In the genomic region with DNA sequence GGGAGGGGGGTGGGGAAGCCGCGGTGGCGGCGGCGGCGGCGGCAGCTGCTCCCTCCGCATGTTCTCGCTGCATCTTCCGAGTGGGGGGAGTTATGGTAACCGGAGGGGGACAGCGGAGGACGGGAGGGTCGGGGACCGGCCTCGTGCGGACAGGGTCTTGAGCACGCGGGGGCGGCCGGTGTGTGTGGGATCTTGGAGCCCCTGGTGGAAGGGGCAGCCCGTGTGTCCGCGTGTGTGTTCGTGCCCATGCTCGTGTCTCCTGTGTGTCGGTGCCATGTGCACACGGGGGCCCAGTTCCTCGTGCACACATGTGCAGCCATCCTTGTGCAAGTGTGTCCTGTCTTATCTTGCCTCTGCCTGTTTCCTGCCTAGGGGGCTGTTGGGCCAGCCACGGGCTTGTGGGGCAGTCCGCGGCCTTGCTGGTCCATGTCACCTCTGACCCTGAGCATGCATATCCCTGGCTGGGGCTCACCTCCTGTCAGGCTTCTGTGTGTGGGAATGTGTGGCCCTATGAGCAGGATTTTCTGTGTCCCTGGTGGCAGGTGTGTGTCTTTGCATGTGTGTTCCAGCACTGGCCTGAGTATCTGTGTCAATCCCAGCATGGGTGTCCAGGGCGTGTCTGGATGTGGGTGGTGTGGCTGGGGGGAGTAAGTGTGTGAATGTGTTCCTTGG, we compare ENCODE assay signal across 8 cellular contexts. TPM values are rescaled to one million over a fixed set of nuclear protein-coding genes. Genes with fewer than 3 reads are reported as not detected.
DNase-seq lines count a peak whose midpoint lies in the region; ATAC-seq and TF ChIP-seq lines count a peak whose summit lies in the region.

No MANE protein-coding gene starts in this region.

- ATAC-seq in CD8-positive, alpha-beta T cell = no peak
- no peak for ATAC-seq in upper lobe of left lung (ENCODE audit: low FRiP score in 2 of 2)

- CTCF ChIA-PET in CD8-positive, alpha-beta T cell (lab: Charles Lee) = interaction anchor here (0.5 to 1.0 kb wide), 3 partner anchors 11 to 286 kb away, joined by 3 to 8 read pairs (median 4); partner anchors contain the start of gene CUTA

- peak; percentile 61 for TF ChIP-seq CTCF in CD8-positive, alpha-beta T cell (IDR thresholded peaks at IDR 0.05)
- TF ChIP-seq CTCF in SU-DHL-6 (IDR thresholded peaks at IDR 0.05; ENCODE audit: insufficient read depth, low read length, poor library complexity, severe bottlenecking) (peak; percentile 32), mesothelial cell of epicardium (IDR thresholded peaks at IDR 0.05; ENCODE audit: unreplicated experiment) (peak; percentile 49), upper lobe of left lung (IDR thresholded peaks at IDR 0.05) (peak; percentile 12 to 64 (median 40))

- H3K36me3 ChIP-seq in CD8-positive, alpha-beta T cell (ENCODE audit: insufficient read depth, low read length) = no peaks in the 10 kb centered on the region
- H3K36me3 ChIP-seq in HAP-1 (replicated peaks) (no peaks in the 10 kb centered on the region), SU-DHL-6 (ENCODE audit: low read length) (no peaks in the 10 kb centered on the region), upper lobe of left lung (no peaks in the 10 kb centered on the region)

- H3K36me3 Mint-ChIP-seq in CD8-positive, alpha-beta T cell = peaks cover 10% of the 10 kb centered on the region
- peaks cover 3% of the 10 kb centered on the region for H3K36me3 Mint-ChIP-seq in mesothelial cell of epicardium

- no peak for TF ChIP-seq POLR2A in upper lobe of left lung (IDR thresholded peaks at IDR 0.05)

- peak overlapping the region; percentile 94 for H3K27ac Mint-ChIP-seq in CD8-positive, alpha-beta T cell
- peak overlapping the region; percentile 77 for H3K27ac Mint-ChIP-seq in mesothelial cell of epicardium

- WGBS in upper lobe of left lung, 2 donors = 4 to 12% methylated on average over 17 to 18 of the region's 33 CpGs

- H3K27ac ChIP-seq in CD8-positive, alpha-beta T cell (ENCODE audit: low read depth, low read length) = peak overlapping the region; percentile 53
- no peak overlapping the region for H3K27ac ChIP-seq in SU-DHL-6 (ENCODE audit: low read depth, low read length)
- H3K27ac ChIP-seq in upper lobe of left lung = peak overlapping the region; percentile 44 to 95 (median 71)

- H3K9me3 ChIP-seq in CD8-positive, alpha-beta T cell (ENCODE audit: low read length) = no peaks in the 10 kb centered on the region
- H3K9me3 ChIP-seq in HAP-1 (no peaks in the 10 kb centered on the region), SU-DHL-6 (ENCODE audit: insufficient read depth, low read length) (no peaks in the 10 kb centered on the region), upper lobe of left lung (no peaks in the 10 kb centered on the region)

- peaks cover 70% of the 10 kb centered on the region for H3K4me1 ChIP-seq in CD8-positive, alpha-beta T cell (ENCODE audit: insufficient read depth, low read length)
- H3K4me1 ChIP-seq in HAP-1 (peaks cover 24% of the 10 kb centered on the region), upper lobe of left lung (peaks cover 44 to 70% (median 62%) of the 10 kb centered on the region in 4 donors)

- DNase-seq in CD8-positive, alpha-beta T cell = peak in 3 of 7 experiments; percentile 33 to 62 (median 47)
- DNase-seq in HAP-1 (ENCODE audit: low spot score in 2 of 2) (peak; percentile 44 to 71), dermis blood vessel endothelial cell (peak; percentile 60), mesothelial cell of epicardium (ENCODE audit: low spot score in 2 of 2, unreplicated experiment in 2 of 2) (no peak), upper lobe of left lung (peak in 1 of 2 donors; percentile 28), GOT3 (lab: John Stamatoyannopoulos, UW) (no peak), NCI-H2107 treated with DMSO at 0.1 percent for 48 hours (lab: John Stamatoyannopoulos, UW; ENCODE audit: unreplicated experiment) (no peak)

- H3K79me2 ChIP-seq in SU-DHL-6 (ENCODE audit: insufficient read depth, low read length) = no peaks in the 10 kb centered on the region

- H4K20me1 ChIP-seq in SU-DHL-6 (ENCODE audit: low read depth, low read length) = no peaks in the 10 kb centered on the region

- peaks cover 23% of the 10 kb centered on the region for H3F3A ChIP-seq in SU-DHL-6 (ENCODE audit: insufficient read depth)

- H3K27me3 Mint-ChIP-seq in CD8-positive, alpha-beta T cell (ENCODE audit: low read depth) = no peaks in the 10 kb centered on the region
- no peaks in the 10 kb centered on the region for H3K27me3 Mint-ChIP-seq in mesothelial cell of epicardium (ENCODE audit: low read depth)

- peak overlapping the region; percentile 93 for H3K4me3 Mint-ChIP-seq in CD8-positive, alpha-beta T cell
- peak overlapping the region; percentile 81 for H3K4me3 Mint-ChIP-seq in mesothelial cell of epicardium

- no peak overlapping the region for H2AFZ ChIP-seq in SU-DHL-6 (ENCODE audit: low read depth, low read length, severe bottlenecking)

- in situ Hi-C loops in HAP-1 (cut with MboI; ENCODE audit: low sequenced_read_pairs) = no loop called here

- intact Hi-C loops in CD8-positive, alpha-beta T cell (cut with DNase I, micrococcal nuclease) = loop anchor here (1.0 to 10.0 kb wide), 4 partner anchors 10 to 311 kb away; partner anchors contain the start of genes CUTA (in 1 of the 2), RPS18 (in 1 of the 2) and VPS52 (in 1 of the 2)

- no peak for TF ChIP-seq EP300 in upper lobe of left lung (IDR thresholded peaks at IDR 0.05)

- POLR2A ChIA-PET in CD8-positive, alpha-beta T cell (lab: Charles Lee) = interaction anchor here (0.8 to 1.7 kb wide), 6 partner anchors 10 to 456 kb away, joined by 3 to 12 read pairs (median 4); partner anchors contain the start of genes CUTA, ITPR3 and ZBTB22

- H3K4me1 Mint-ChIP-seq in CD8-positive, alpha-beta T cell (ENCODE audit: low read depth) = peaks cover 78% of the 10 kb centered on the region
- H3K4me1 Mint-ChIP-seq in mesothelial cell of epicardium = peaks cover 85% of the 10 kb centered on the region

- peak overlapping the region; percentile 26 for H3K4me2 ChIP-seq in SU-DHL-6 (ENCODE audit: low read depth, low read length, poor library complexity, severe bottlenecking)

- H3K4me3 ChIP-seq in CD8-positive, alpha-beta T cell (ENCODE audit: low read depth, low read length) = peak overlapping the region; percentile 38
- H3K4me3 ChIP-seq in HAP-1 (peak overlapping the region; percentile 34), SU-DHL-6 (ENCODE audit: insufficient read depth, low read length, poor library complexity, severe bottlenecking) (peak overlapping the region; percentile 10), upper lobe of left lung (peak overlapping the region in 3 of 4 donors; percentile 54 to 69 (median 66))

- no peaks in the 10 kb centered on the region for H3K27me3 ChIP-seq in CD8-positive, alpha-beta T cell (ENCODE audit: insufficient read depth, low read length)
- peaks cover 6% of the 10 kb centered on the region for H3K27me3 ChIP-seq in HAP-1 (ENCODE audit: low read depth)
- H3K27me3 ChIP-seq in SU-DHL-6 (ENCODE audit: low read length) = peaks cover 6% of the 10 kb centered on the region; the same call in 1 of the 2 replicates
- H3K27me3 ChIP-seq in upper lobe of left lung = no peaks in the 10 kb centered on the region

- H3K9ac ChIP-seq in SU-DHL-6 (ENCODE audit: low read length) = peak overlapping the region; percentile 8; the same call in 1 of the 2 replicates

- no peaks in the 10 kb centered on the region for H3K9me3 Mint-ChIP-seq in CD8-positive, alpha-beta T cell
- H3K9me3 Mint-ChIP-seq in mesothelial cell of epicardium = no peaks in the 10 kb centered on the region

- no peaks in the 10 kb centered on the region for H3K9me2 ChIP-seq in SU-DHL-6 (replicated peaks; ENCODE audit: insufficient read depth, low read length)

RNA-seq across cellular contexts. Expression of gene SYNGAP1, which starts 8.5 kb away (rescaled TPM):
- 10 to 100 TPM; 54.3 to 64.1 TPM for total RNA-seq in CD8-positive, alpha-beta T cell
- total RNA-seq in dermis blood vessel endothelial cell (2.4 and 2.5 TPM in 2 replicates), mesothelial cell of epicardium (57.7 to 66.1 TPM (median 65.1 TPM) in 3 replicates), upper lobe of left lung (10 to 100 TPM in 5 of 6 donors, 1 to 10 TPM in 1; 8.2 to 57.6 (median 19.5) TPM)

RNA-seq across cellular contexts. Expression of gene CUTA, which starts 10.4 kb away (rescaled TPM):
- 100 to 1,000 TPM; 159 to 177 TPM for total RNA-seq in CD8-positive, alpha-beta T cell
- total RNA-seq in dermis blood vessel endothelial cell = 61.3 and 61.7 TPM in 2 replicates
- 238 to 239 TPM (median 239 TPM) in 3 replicates for total RNA-seq in mesothelial cell of epicardium
- total RNA-seq in upper lobe of left lung = 100 to 1,000 TPM in 4 of 6 donors, 10 to 100 TPM in 2; 53.4 to 171 (median 112) TPM

RNA-seq across cellular contexts. Expression of gene PHF1, which starts 17.5 kb away (rescaled TPM):
- total RNA-seq in CD8-positive, alpha-beta T cell = 100 to 1,000 TPM; 560 to 588 TPM
- 14.4 and 16.5 TPM in 2 replicates for total RNA-seq in dermis blood vessel endothelial cell
- 61.0 to 63.6 TPM (median 63.0 TPM) in 3 replicates for total RNA-seq in mesothelial cell of epicardium
- total RNA-seq in upper lobe of left lung = 100 to 1,000 TPM in 1 of 6 donors, 10 to 100 TPM in 5; 61.7 to 150 (median 65.5) TPM

RNA-seq across cellular contexts. Expression of gene ZBTB9, which starts 26.0 kb away (rescaled TPM):
- total RNA-seq in CD8-positive, alpha-beta T cell = 1 to 10 TPM; 7.1 to 9.5 TPM
- total RNA-seq in dermis blood vessel endothelial cell (5.5 and 6.3 TPM in 2 replicates), mesothelial cell of epicardium (9.6 to 10.2 TPM (median 10.0 TPM) in 3 replicates), upper lobe of left lung (1 to 10 TPM; 3.2 to 8.7 (median 6.1) TPM)

RNA-seq across cellular contexts. Expression of gene KIFC1, which starts 36.7 kb away (rescaled TPM):
- 1 to 10 TPM; 1.6 to 2.1 TPM for total RNA-seq in CD8-positive, alpha-beta T cell
- total RNA-seq in dermis blood vessel endothelial cell (12.4 and 34.3 TPM in 2 replicates), mesothelial cell of epicardium (30.1 to 31.3 TPM (median 30.3 TPM) in 3 replicates), upper lobe of left lung (10 to 100 TPM in 1 of 6 donors, 1 to 10 TPM in 5; 1.2 to 11.8 (median 4.4) TPM)

Comparison
In these comparisons a context has a peak if more than half of its experiments do, and no peak if none do; other contexts are left out.
1. DNase-seq: peak in HAP-1 (2 of 2) and dermis blood vessel endothelial cell (single experiment); none in mesothelial cell of epicardium (0 of 2), GOT3 (single experiment) and NCI-H2107 treated with DMSO at 0.1 percent for 48 hours (single experiment).
2. H3K4me3 ChIP-seq: peak in every context shown above with its lines; median percentile 66 in upper lobe of left lung; 38 in CD8-positive, alpha-beta T cell; 34 in HAP-1; 10 in SU-DHL-6.
3. Peak in every context shown above with its lines, with median percentiles within 50 percentile points of each other: CTCF ChIP-seq.